20 cellular contexts compared by ENCODE assay signal in the genomic region with DNA sequence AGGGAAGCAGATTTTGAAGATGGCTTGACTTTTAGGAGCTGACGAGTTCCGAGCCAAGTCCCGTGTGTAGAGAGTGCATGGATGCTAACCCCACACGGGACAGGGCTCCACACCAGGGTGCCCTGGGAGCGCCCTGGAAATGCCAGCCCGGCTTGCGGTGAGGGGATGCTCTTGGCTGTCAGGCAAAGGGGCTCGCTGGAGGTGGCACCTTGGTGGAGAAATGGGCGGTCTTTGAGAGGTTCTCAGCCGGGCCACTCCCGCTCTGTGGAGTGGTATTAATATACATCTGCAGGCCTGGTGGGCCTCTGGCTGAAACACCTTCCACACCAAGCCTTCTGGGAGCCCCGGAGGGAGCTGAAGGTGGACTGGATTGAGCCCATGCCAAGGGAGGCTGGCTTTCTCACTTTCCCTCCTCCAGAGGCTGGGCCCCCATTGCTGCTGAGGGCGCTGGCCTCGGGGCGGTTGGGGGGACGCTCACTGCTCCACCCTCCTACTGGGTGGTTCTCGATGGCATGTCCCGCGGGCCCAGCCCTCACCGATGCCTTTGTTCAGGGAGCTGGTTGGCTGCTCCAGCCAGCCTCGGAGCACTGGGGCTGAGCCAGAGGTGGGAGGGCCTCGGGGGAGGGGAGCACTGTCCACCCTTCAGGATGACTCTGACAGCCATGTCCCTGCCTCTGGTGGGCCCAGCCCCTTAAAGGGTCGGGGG.
"Had no signal": no experiment of that assay in that cellular context is flagged by ENCODE, and none has a peak within 500 bp of the region (broad histone marks: within the 10 kb centered on the region; RNA-seq: fewer than 3 reads in every experiment).

No MANE protein-coding gene starts in this region.

- H3K36me3 Mint-ChIP-seq: immature natural killer cell; natural killer cell treated with Interleukin-12 subunit alpha and Interleukin-12 subunit beta and Interleukin-15 and Interleukin-18, amount 100 ng/mL, for 72 hours had no signal

- H3K36me3 ChIP-seq: sigmoid colon, suprapubic skin, tibial artery, upper lobe of right lung had no signal

- H3K4me3 Mint-ChIP-seq: central memory CD8-positive, alpha-beta T cell; immature natural killer cell; natural killer cell treated with Interleukin-12 subunit alpha and Interleukin-12 subunit beta and Interleukin-15 and Interleukin-18, amount 100 ng/mL, for 72 hours had no signal

- H3K27ac Mint-ChIP-seq: immature natural killer cell; natural killer cell treated with Interleukin-12 subunit alpha and Interleukin-12 subunit beta and Interleukin-15 and Interleukin-18, amount 100 ng/mL, for 72 hours had no signal

- H3K9me3 Mint-ChIP-seq: central memory CD8-positive, alpha-beta T cell; immature natural killer cell; natural killer cell treated with Interleukin-12 subunit alpha and Interleukin-12 subunit beta and Interleukin-15 and Interleukin-18, amount 100 ng/mL, for 72 hours had no signal

- H3K27ac ChIP-seq: foreskin keratinocyte, psoas muscle, tibial artery, upper lobe of right lung had no signal

- DNase-seq: effector memory CD4-positive, alpha-beta T cell; foreskin keratinocyte; immature natural killer cell; left cardiac atrium; left ventricle myocardium superior; mesenchymal stem cell; midbrain; retina; sigmoid colon; stimulated activated CD4-positive, alpha-beta T cell treated with anti-CD3 and anti-CD28 coated beads, Interleukin-12 subunit alpha, Interleukin-12 subunit beta, amount 100 ng/mL, for 4 hours; stimulated activated naive CD4-positive, alpha-beta T cell treated with Interleukin-2 at 50 U/mL for 16 hours; tibial artery; upper lobe of right lung had no signal

- ATAC-seq: esophagus mucosa, foreskin keratinocyte, left cardiac atrium, left ventricle myocardium superior, psoas muscle, upper lobe of right lung had no signal

- H3K4me1 Mint-ChIP-seq: central memory CD8-positive, alpha-beta T cell; immature natural killer cell had no signal

- H3K27me3 ChIP-seq: sigmoid colon, suprapubic skin, tibial artery had no signal

- H3K9me3 ChIP-seq: psoas muscle, sigmoid colon, suprapubic skin, tibial artery, upper lobe of right lung had no signal

- H3K4me1 ChIP-seq: foreskin keratinocyte, psoas muscle, upper lobe of right lung had no signal

- H3K27me3 Mint-ChIP-seq: central memory CD8-positive, alpha-beta T cell; natural killer cell treated with Interleukin-12 subunit alpha and Interleukin-12 subunit beta and Interleukin-15 and Interleukin-18, amount 100 ng/mL, for 72 hours had no signal

- H3K4me3 ChIP-seq: lung, psoas muscle, sigmoid colon, skin epidermis, suprapubic skin, tibial artery, upper lobe of right lung had no signal
